ENCODE assay signal across 17 cellular contexts in genomic region chr16:31920373-31920772, GRCh38. TPM values are rescaled to one million over a fixed set of nuclear protein-coding genes. Genes with fewer than 3 reads are reported as not detected.
A peak's percentile ranks its signal among the peaks of the same experiment; 100 is the strongest.
DNase-seq lines count a peak whose midpoint lies in the region; ATAC-seq and TF ChIP-seq lines count a peak whose summit lies in the region.
"Had no signal": no experiment of that assay in that cellular context is flagged by ENCODE, and none has a peak within 500 bp of the region (broad histone marks: within the 10 kb centered on the region; RNA-seq: fewer than 3 reads in every experiment).

No MANE protein-coding gene starts in this region.

- DNase-seq in activated CD4-positive, alpha-beta T cell treated with anti-CD3 and anti-CD28 coated beads, Interleukin-2, amount 10 ng/mL, durations not matched to agents 24 days and 14 days = no peak
- no peak for DNase-seq in activated CD4-positive, alpha-beta T cell treated with anti-CD3 and anti-CD28 coated beads for 36 hours
- DNase-seq in Karpas-422 (peak; percentile 38), NCI-H1417 (lab: John Stamatoyannopoulos, UW) (no peak), GM23338 (ENCODE audit: low spot score) (no peak)
- no peak for DNase-seq in activated naive CD8-positive, alpha-beta T cell treated with anti-CD3 and anti-CD28 coated beads, Interleukin-2, amount 50 U/mL, for 24 hours
- DNase-seq: CD8-positive, alpha-beta T cell; COR-L47; DMS153; DND-41; GDM1; GM23248; H7 had no signal

- H3K4me2 ChIP-seq in Karpas-422 (ENCODE audit: low read depth, low read length, poor library complexity, severe bottlenecking) = no peak overlapping the region
- no peak overlapping the region for H3K4me2 ChIP-seq in GM23338

- intact Hi-C loops in activated CD4-positive, alpha-beta T cell treated with anti-CD3 and anti-CD28 coated beads, Interleukin-2, amount 10 ng/mL, durations not matched to agents 24 days and 14 days (cut with micrococcal nuclease) = loop anchor here (5.0 kb wide), 1 partner anchor 33 kb away; no protein-coding TSS in a partner anchor
- intact Hi-C loops in activated CD4-positive, alpha-beta T cell treated with anti-CD3 and anti-CD28 coated beads for 36 hours (cut with DNase I, micrococcal nuclease) = no loop called here

- H3K36me3 Mint-ChIP-seq in activated CD4-positive, alpha-beta T cell treated with anti-CD3 and anti-CD28 coated beads, Interleukin-2, amount 10 ng/mL, durations not matched to agents 24 days and 14 days (ENCODE audit: low read depth) = peaks cover 79% of the 10 kb centered on the region
- peaks cover 61% of the 10 kb centered on the region for H3K36me3 Mint-ChIP-seq in activated CD4-positive, alpha-beta T cell treated with anti-CD3 and anti-CD28 coated beads for 36 hours (ENCODE audit: low read depth)
- peaks cover 60% of the 10 kb centered on the region for H3K36me3 Mint-ChIP-seq in activated naive CD8-positive, alpha-beta T cell treated with anti-CD3 and anti-CD28 coated beads, Interleukin-2, amount 50 U/mL, for 24 hours (ENCODE audit: low read depth)
- peaks cover 53% of the 10 kb centered on the region for H3K36me3 Mint-ChIP-seq in GM23338 (ENCODE audit: low read depth)

- no peaks in the 10 kb centered on the region for H3F3A ChIP-seq in GM23338 (replicated peaks; ENCODE audit: low read depth)

- no peaks in the 10 kb centered on the region for H3K79me2 ChIP-seq in Karpas-422 (ENCODE audit: low read length)
- no peaks in the 10 kb centered on the region for H3K79me2 ChIP-seq in GM23338 (replicated peaks; ENCODE audit: insufficient read depth)

- POLR2A ChIA-PET in activated CD4-positive, alpha-beta T cell treated with anti-CD3 and anti-CD28 coated beads for 36 hours (lab: Charles Lee) = no interaction called here

- CTCF ChIA-PET in activated CD4-positive, alpha-beta T cell treated with anti-CD3 and anti-CD28 coated beads for 36 hours (lab: Charles Lee) = no interaction called here

- peaks cover 35% of the 10 kb centered on the region for H3K9me3 Mint-ChIP-seq in activated CD4-positive, alpha-beta T cell treated with anti-CD3 and anti-CD28 coated beads, Interleukin-2, amount 10 ng/mL, durations not matched to agents 24 days and 14 days
- H3K9me3 Mint-ChIP-seq in activated CD4-positive, alpha-beta T cell treated with anti-CD3 and anti-CD28 coated beads for 36 hours (ENCODE audit: low read depth) = peaks cover 57% of the 10 kb centered on the region
- peaks cover 67% of the 10 kb centered on the region for H3K9me3 Mint-ChIP-seq in activated naive CD8-positive, alpha-beta T cell treated with anti-CD3 and anti-CD28 coated beads, Interleukin-2, amount 50 U/mL, for 24 hours
- peaks cover 93% of the 10 kb centered on the region for H3K9me3 Mint-ChIP-seq in GM23338

- no peak overlapping the region for H3K4me3 Mint-ChIP-seq in activated CD4-positive, alpha-beta T cell treated with anti-CD3 and anti-CD28 coated beads, Interleukin-2, amount 10 ng/mL, durations not matched to agents 24 days and 14 days
- no peak overlapping the region for H3K4me3 Mint-ChIP-seq in activated CD4-positive, alpha-beta T cell treated with anti-CD3 and anti-CD28 coated beads for 36 hours
- H3K4me3 Mint-ChIP-seq in activated naive CD8-positive, alpha-beta T cell treated with anti-CD3 and anti-CD28 coated beads, Interleukin-2, amount 50 U/mL, for 24 hours = no peak overlapping the region
- H3K4me3 Mint-ChIP-seq in GM23338 = no peak overlapping the region
- H3K4me3 Mint-ChIP-seq: CD14-positive monocyte; CD8-positive, alpha-beta T cell had no signal

- H3K27ac ChIP-seq in Karpas-422 (ENCODE audit: low read length) (no peak overlapping the region), subcutaneous abdominal adipose tissue (ENCODE audit: low read depth, low read length) (no peak overlapping the region), GM23338 (ENCODE audit: low read depth) (no peak overlapping the region)
- H3K27ac ChIP-seq: 22Rv1, GM23248 had no signal

- no peaks in the 10 kb centered on the region for H3K27me3 Mint-ChIP-seq in activated CD4-positive, alpha-beta T cell treated with anti-CD3 and anti-CD28 coated beads, Interleukin-2, amount 10 ng/mL, durations not matched to agents 24 days and 14 days
- no peaks in the 10 kb centered on the region for H3K27me3 Mint-ChIP-seq in activated CD4-positive, alpha-beta T cell treated with anti-CD3 and anti-CD28 coated beads for 36 hours
- no peaks in the 10 kb centered on the region for H3K27me3 Mint-ChIP-seq in activated naive CD8-positive, alpha-beta T cell treated with anti-CD3 and anti-CD28 coated beads, Interleukin-2, amount 50 U/mL, for 24 hours
- H3K27me3 Mint-ChIP-seq in GM23338 (ENCODE audit: insufficient read depth, low read depth, poor library complexity) = no peaks in the 10 kb centered on the region
- H3K27me3 Mint-ChIP-seq: IgD-negative memory B cell had no signal

- H3K4me1 ChIP-seq in Karpas-422 (ENCODE audit: low read length) = no peaks in the 10 kb centered on the region
- no peaks in the 10 kb centered on the region for H3K4me1 ChIP-seq in subcutaneous abdominal adipose tissue (ENCODE audit: control insufficient read depth in 5 of 5, insufficient read depth in 5 of 5, low read length in 5 of 5)
- H3K4me1 ChIP-seq in GM23338 (ENCODE audit: insufficient read depth) = no peaks in the 10 kb centered on the region

- H3K27me3 ChIP-seq in Karpas-422 (ENCODE audit: low read length) (no peaks in the 10 kb centered on the region), subcutaneous abdominal adipose tissue (ENCODE audit: control insufficient read depth in 5 of 5, insufficient read depth in 4 of 5, low read length in 5 of 5) (no peaks in the 10 kb centered on the region), GM23338 (ENCODE audit: insufficient read depth) (no peaks in the 10 kb centered on the region)

- no peaks in the 10 kb centered on the region for H4K20me1 ChIP-seq in Karpas-422 (ENCODE audit: insufficient read depth, low read depth, low read length)
- H4K20me1 ChIP-seq in GM23338 (replicated peaks; ENCODE audit: insufficient read depth) = no peaks in the 10 kb centered on the region

- H3K9ac ChIP-seq in Karpas-422 (ENCODE audit: low read length) (no peak overlapping the region), subcutaneous abdominal adipose tissue (ENCODE audit: low read length in 5 of 5) (no peak overlapping the region)
- H3K9ac ChIP-seq: GM23248 had no signal

- peaks cover 47% of the 10 kb centered on the region for H3K36me3 ChIP-seq in Karpas-422 (ENCODE audit: insufficient read depth, low read length)
- peaks cover 10 to 27% (median 15%) of the 10 kb centered on the region in 5 donors for H3K36me3 ChIP-seq in subcutaneous abdominal adipose tissue (ENCODE audit: control insufficient read depth in 5 of 5, insufficient read depth in 5 of 5, low read length in 5 of 5)
- H3K36me3 ChIP-seq in GM23338 (ENCODE audit: insufficient read depth) = peaks cover 19% of the 10 kb centered on the region

- H3K9me3 ChIP-seq in Karpas-422 (ENCODE audit: low read length) (peaks cover 66% of the 10 kb centered on the region), subcutaneous abdominal adipose tissue (ENCODE audit: control insufficient read depth in 5 of 5, low read length in 5 of 5) (peaks cover 52 to 91% (median 84%) of the 10 kb centered on the region in 5 donors)

- H3K9me2 ChIP-seq in Karpas-422 (replicated peaks; ENCODE audit: insufficient read depth, low read length) (no peaks in the 10 kb centered on the region), GM23338 (ENCODE audit: insufficient read depth) (no peaks in the 10 kb centered on the region)

- no peak for ATAC-seq in activated CD4-positive, alpha-beta T cell treated with anti-CD3 and anti-CD28 coated beads for 36 hours
- no peak for ATAC-seq in activated naive CD8-positive, alpha-beta T cell treated with anti-CD3 and anti-CD28 coated beads, Interleukin-2, amount 50 U/mL, for 24 hours
- no peak for ATAC-seq in GM23338
- ATAC-seq: CD8-positive, alpha-beta T cell had no signal

- H3K4me1 Mint-ChIP-seq in activated CD4-positive, alpha-beta T cell treated with anti-CD3 and anti-CD28 coated beads, Interleukin-2, amount 10 ng/mL, durations not matched to agents 24 days and 14 days = no peaks in the 10 kb centered on the region
- H3K4me1 Mint-ChIP-seq in activated CD4-positive, alpha-beta T cell treated with anti-CD3 and anti-CD28 coated beads for 36 hours = no peaks in the 10 kb centered on the region
- H3K4me1 Mint-ChIP-seq in activated naive CD8-positive, alpha-beta T cell treated with anti-CD3 and anti-CD28 coated beads, Interleukin-2, amount 50 U/mL, for 24 hours = no peaks in the 10 kb centered on the region
- H3K4me1 Mint-ChIP-seq in GM23338 = no peaks in the 10 kb centered on the region
- H3K4me1 Mint-ChIP-seq: CD14-positive monocyte, IgD-negative memory B cell had no signal

- peak overlapping the region; percentile 34 for H3K27ac Mint-ChIP-seq in activated CD4-positive, alpha-beta T cell treated with anti-CD3 and anti-CD28 coated beads, Interleukin-2, amount 10 ng/mL, durations not matched to agents 24 days and 14 days
- H3K27ac Mint-ChIP-seq in activated CD4-positive, alpha-beta T cell treated with anti-CD3 and anti-CD28 coated beads for 36 hours = no peak overlapping the region
- peak overlapping the region; percentile 49 for H3K27ac Mint-ChIP-seq in activated naive CD8-positive, alpha-beta T cell treated with anti-CD3 and anti-CD28 coated beads, Interleukin-2, amount 50 U/mL, for 24 hours
- H3K27ac Mint-ChIP-seq in GM23338 = no peak overlapping the region
- H3K27ac Mint-ChIP-seq: CD8-positive, alpha-beta T cell; IgD-negative memory B cell had no signal

- TF ChIP-seq CTCF in GM23338 (conservative IDR thresholded peaks at IDR 0.05; ENCODE audit: low read depth in 2 of 2) = no peak

- H3K4me3 ChIP-seq in Karpas-422 (ENCODE audit: low read length) = no peak overlapping the region
- H3K4me3 ChIP-seq in subcutaneous abdominal adipose tissue (ENCODE audit: low read depth in 1 of 5, low read length in 5 of 5) = peak overlapping the region in 3 of 5 donors; percentile 44 to 57 (median 53)
- no peak overlapping the region for H3K4me3 ChIP-seq in GM23338
- H3K4me3 ChIP-seq: GM23248 had no signal

- no peak overlapping the region for H2AFZ ChIP-seq in Karpas-422 (ENCODE audit: low read length)
- H2AFZ ChIP-seq in GM23338 = no peak overlapping the region
- H2AFZ ChIP-seq: GM23248 had no signal

TF ChIP-seq in GM23338, 12 proteins besides CTCF, POLR2A, EP300 and RAD21:
- no peak for TF ChIP-seq ZNF331 (CRISPR knock-in tag; IDR thresholded peaks at IDR 0.05; ENCODE audit: low read depth)

RNA-seq across cellular contexts. Expression of gene ZNF267, which starts 46.8 kb away (rescaled TPM):
- total RNA-seq in activated CD4-positive, alpha-beta T cell treated with anti-CD3 and anti-CD28 coated beads, Interleukin-2, amount 10 ng/mL, durations not matched to agents 24 days and 14 days = 77.7 and 78.3 TPM in 2 replicates
- total RNA-seq in activated CD4-positive, alpha-beta T cell treated with anti-CD3 and anti-CD28 coated beads for 36 hours = 10 to 100 TPM; 61.9 to 64.9 TPM
- 19.9 and 30.9 TPM in 2 replicates for total RNA-seq in Karpas-422 (2014; rRNA removed; shearing (Covaris generic); ENCODE audit: low replicate concordance)
- 31.7 and 36.5 TPM in 2 replicates for total RNA-seq in GM23338 (2014; rRNA removed; shearing (Covaris generic))
- 10.2 and 13.8 TPM in 2 replicates for polyA plus RNA-seq in GM23338 (2016; fragmentation: Nextera tagmentation; extraction: Ambion mirVana)

Comparison
In these comparisons a context has a peak if more than half of its experiments do, and no peak if none do; other contexts are left out.
1. H3K27ac Mint-ChIP-seq: peak in activated CD4-positive, alpha-beta T cell treated with anti-CD3 and anti-CD28 coated beads, Interleukin-2, amount 10 ng/mL, durations not matched to agents 24 days and 14 days (single experiment) and activated naive CD8-positive, alpha-beta T cell treated with anti-CD3 and anti-CD28 coated beads, Interleukin-2, amount 50 U/mL, for 24 hours (single experiment); none in activated CD4-positive, alpha-beta T cell treated with anti-CD3 and anti-CD28 coated beads for 36 hours (single experiment) and GM23338 (single experiment).
2. H3K4me3 ChIP-seq: peak in subcutaneous abdominal adipose tissue (3 of 5); none in Karpas-422 (single experiment) and GM23338 (single experiment).